ENCODE assay signal across 12 cellular contexts in the genomic region with DNA sequence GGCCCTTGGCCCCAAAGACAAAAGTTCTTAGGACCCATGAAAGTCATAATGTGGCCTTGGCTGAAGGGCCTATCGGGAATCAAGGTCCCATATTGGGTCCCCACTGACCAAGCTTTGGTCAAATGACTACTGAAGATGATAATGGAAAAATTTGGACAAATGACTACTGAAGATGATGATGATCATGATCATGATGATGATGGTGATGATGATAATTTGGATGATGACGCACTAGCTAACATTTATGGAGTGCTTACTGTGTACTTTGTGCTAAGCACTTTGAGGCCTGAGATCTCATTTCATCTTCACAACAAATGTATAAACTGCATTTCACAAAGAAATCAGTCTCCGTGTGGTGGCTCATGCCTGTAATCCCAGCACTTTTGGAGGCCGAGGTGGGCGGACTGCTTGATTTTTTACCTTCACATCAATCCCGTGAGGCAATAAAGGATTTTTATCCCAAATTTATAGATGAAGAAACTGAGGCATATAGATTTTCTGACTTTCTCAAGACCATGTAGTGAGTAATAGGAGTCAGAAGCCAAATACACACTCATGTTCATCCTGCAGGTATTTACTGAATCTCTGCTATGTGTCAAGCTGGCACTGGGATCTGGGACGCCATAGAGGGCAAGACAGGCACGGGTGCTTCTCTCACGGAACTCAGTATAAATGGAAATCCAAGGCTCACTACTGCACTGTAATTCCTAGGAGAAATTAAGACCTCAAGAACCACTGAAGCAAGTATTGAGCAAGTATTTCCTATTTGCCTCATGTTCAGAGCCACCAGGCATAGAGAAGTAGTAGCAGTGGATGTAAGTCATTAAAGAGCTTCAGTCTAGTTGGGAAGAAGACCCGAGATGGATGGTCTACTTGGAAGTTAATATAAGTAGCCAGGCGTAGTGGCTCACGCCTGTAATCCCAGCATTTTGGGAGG. TPM values are rescaled to one million over a fixed set of nuclear protein-coding genes. Genes with fewer than 3 reads are reported as not detected.
A peak's percentile ranks its signal among the peaks of the same experiment; 100 is the strongest.
DNase-seq lines count a peak whose midpoint lies in the region; ATAC-seq lines count a peak whose summit lies in the region.
"Had no signal": no experiment of that assay in that cellular context is flagged by ENCODE, and none has a peak within 500 bp of the region (broad histone marks: within the 10 kb centered on the region; RNA-seq: fewer than 3 reads in every experiment).

No MANE protein-coding gene starts in this region.

- H3K9me3 Mint-ChIP-seq in CD4-positive, CD25-positive, alpha-beta regulatory T cell, result no peaks in the 10 kb centered on the region

- H3K36me3 ChIP-seq in CD4-positive, CD25-positive, alpha-beta regulatory T cell (ENCODE audit: control insufficient read depth, insufficient read depth, low read length), result peaks cover 54% of the 10 kb centered on the region
- H3K36me3 ChIP-seq in effector memory CD4-positive, alpha-beta T cell (ENCODE audit: control insufficient read depth, insufficient read depth, low read length), result peaks cover 30% of the 10 kb centered on the region
- H3K36me3 ChIP-seq: ascending aorta, sigmoid colon had no signal

- H3K4me1 Mint-ChIP-seq in CD4-positive, CD25-positive, alpha-beta regulatory T cell, result peaks cover 16 to 100% (median 83%) of the 10 kb centered on the region in 4 donors

- H3K36me3 Mint-ChIP-seq in CD4-positive, CD25-positive, alpha-beta regulatory T cell, result peaks cover 43% of the 10 kb centered on the region

- no peak for ATAC-seq in CD4-positive, CD25-positive, alpha-beta regulatory T cell (ENCODE audit: low read depth in 2 of 2)
- ATAC-seq in HG03108 (IDR thresholded peaks at IDR 0.05; ENCODE audit: unreplicated experiment), result no peak

- H3K27ac ChIP-seq in CD4-positive, CD25-positive, alpha-beta regulatory T cell (ENCODE audit: insufficient read depth, low read length, poor library complexity, severe bottlenecking), result peak overlapping the region; percentile 86
- H3K27ac ChIP-seq in effector memory CD4-positive, alpha-beta T cell (ENCODE audit: insufficient read depth, low read length, poor library complexity, severe bottlenecking), result peak overlapping the region; percentile 35
- H3K27ac ChIP-seq: ascending aorta, sigmoid colon had no signal

- no peaks in the 10 kb centered on the region for H3K9me3 ChIP-seq in CD4-positive, CD25-positive, alpha-beta regulatory T cell (ENCODE audit: control insufficient read depth in 2 of 2, low read length in 2 of 2)
- H3K9me3 ChIP-seq in effector memory CD4-positive, alpha-beta T cell (ENCODE audit: control insufficient read depth, low read length), result no peaks in the 10 kb centered on the region
- H3K9me3 ChIP-seq: ascending aorta, sigmoid colon had no signal

- H3K27me3 Mint-ChIP-seq in CD4-positive, CD25-positive, alpha-beta regulatory T cell, result no peaks in the 10 kb centered on the region

- H3K4me1 ChIP-seq in CD4-positive, CD25-positive, alpha-beta regulatory T cell (ENCODE audit: control insufficient read depth, insufficient read depth, low read length, poor library complexity, severe bottlenecking), result peaks cover 99% of the 10 kb centered on the region
- peaks cover 84% of the 10 kb centered on the region for H3K4me1 ChIP-seq in effector memory CD4-positive, alpha-beta T cell (ENCODE audit: control insufficient read depth, insufficient read depth, low read length, poor library complexity, severe bottlenecking)
- H3K4me1 ChIP-seq: ascending aorta, sigmoid colon had no signal

- DNase-seq in AML-193 (lab: John Stamatoyannopoulos, UW) (peak; percentile 74 to 75), SKM-1 treated with dmso at 0.1 percent for 144 hours (lab: John Stamatoyannopoulos, UW; ENCODE audit: unreplicated experiment) (peak; percentile 62), activated gamma-delta T cell treated with Interleukin-2 at 50 U/mL for 16 hours (no peak), iPS-NIHi7 (ENCODE audit: extremely low spot score) (no peak), GM19238 (ENCODE audit: insufficient read length, low spot score) (no peak)
- DNase-seq in CD4-positive, CD25-positive, alpha-beta regulatory T cell, result no peak
- no peak for DNase-seq in effector memory CD4-positive, alpha-beta T cell
- DNase-seq: NK-92 treated with Interleukin-12 subunit alpha and Interleukin-12 subunit beta, amount 100 ng/mL, for 24 hours; SHP77; sigmoid colon had no signal

- peak overlapping the region; percentile 66 for H3K4me3 ChIP-seq in CD4-positive, CD25-positive, alpha-beta regulatory T cell (ENCODE audit: low read depth, low read length)
- no peak overlapping the region for H3K4me3 ChIP-seq in effector memory CD4-positive, alpha-beta T cell (ENCODE audit: insufficient read depth, low read depth, low read length, poor library complexity, severe bottlenecking)
- H3K4me3 ChIP-seq: ascending aorta, sigmoid colon had no signal

- peak overlapping the region; percentile 55 to 91 (median 68) for H3K4me3 Mint-ChIP-seq in CD4-positive, CD25-positive, alpha-beta regulatory T cell

- no peaks in the 10 kb centered on the region for H3K27me3 ChIP-seq in CD4-positive, CD25-positive, alpha-beta regulatory T cell (ENCODE audit: control insufficient read depth, insufficient read depth, low read length)
- no peaks in the 10 kb centered on the region for H3K27me3 ChIP-seq in effector memory CD4-positive, alpha-beta T cell (replicated peaks; ENCODE audit: control insufficient read depth, insufficient read depth, low read length, poor library complexity, severe bottlenecking)
- H3K27me3 ChIP-seq: ascending aorta, sigmoid colon had no signal

- peak overlapping the region; percentile 80 to 94 (median 93) for H3K27ac Mint-ChIP-seq in CD4-positive, CD25-positive, alpha-beta regulatory T cell

RNA-seq across cellular contexts. Expression of gene EIF2D, which starts 39.2 kb away (rescaled TPM):
- 35.7 TPM for total RNA-seq in CD4-positive, CD25-positive, alpha-beta regulatory T cell
- 10 to 100 TPM; 21.3 to 32.6 (median 26.7) TPM for polyA plus RNA-seq in CD4-positive, CD25-positive, alpha-beta regulatory T cell

Comparison
In these comparisons a context has a peak if more than half of its experiments do, and no peak if none do; other contexts are left out.
1. DNase-seq: peak in AML-193 (2 of 2) and SKM-1 treated with dmso at 0.1 percent for 144 hours (single experiment); none in CD4-positive, CD25-positive, alpha-beta regulatory T cell (0 of 3), effector memory CD4-positive, alpha-beta T cell (0 of 3), activated gamma-delta T cell treated with Interleukin-2 at 50 U/mL for 16 hours (single experiment), iPS-NIHi7 (single experiment) and GM19238 (single experiment).